Comparison of ENCODE assay signal across 8 cellular contexts in the genomic region with DNA sequence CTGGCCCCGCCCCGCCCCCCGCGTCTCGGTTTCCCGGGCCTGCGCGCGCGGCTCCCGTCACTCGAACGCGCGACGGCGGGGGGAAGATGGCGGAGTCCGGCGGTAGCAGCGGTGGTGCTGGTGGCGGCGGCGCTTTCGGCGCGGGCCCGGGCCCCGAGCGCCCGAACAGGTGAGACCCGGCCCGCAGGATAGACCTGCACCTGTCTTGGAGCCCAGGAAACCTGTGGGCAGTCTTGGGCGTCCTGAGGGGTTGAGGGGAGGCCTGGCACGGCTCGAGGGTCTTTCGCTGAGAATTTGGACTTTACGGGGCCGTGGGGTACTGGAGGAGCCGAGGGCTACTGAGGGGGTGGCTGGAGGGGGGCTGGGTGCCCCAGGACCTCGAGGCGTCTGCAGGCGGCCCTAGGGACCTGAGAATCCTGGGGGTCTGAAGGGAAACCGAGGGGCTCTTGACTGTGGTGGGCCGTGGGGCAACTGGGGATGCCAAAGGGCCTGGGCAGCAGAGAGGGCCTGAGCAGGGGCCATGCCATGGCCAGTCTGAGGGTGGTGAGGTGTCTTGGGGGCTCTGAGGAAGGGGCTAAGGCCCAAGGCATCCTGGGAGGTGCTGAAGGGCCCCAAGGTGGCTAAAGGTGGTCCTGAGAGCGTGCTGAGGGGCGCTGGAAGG. TPM values are rescaled to one million over a fixed set of nuclear protein-coding genes. Genes with fewer than 3 reads are reported as not detected.
DNase-seq lines count a peak whose midpoint lies in the region; ATAC-seq and TF ChIP-seq lines count a peak whose summit lies in the region.

TSS of gene KLHL26 (plus strand) at position 60 of the 661 bp plus-strand sequence. CDS start at position 87, 27 bp downstream.

- H3K36me3 ChIP-seq in BLaER1 treated with 17β-estradiol and CSF1 and Interleukin-3, amounts not matched to agents 10 nM and 100 nM: peaks cover 0 to 12% (median 9%) of the 10 kb centered on the region in 11 experiments; a peak in 7 of 22 replicates
- H3K36me3 ChIP-seq in KMS-11 (ENCODE audit: insufficient read depth): no peaks in the 10 kb centered on the region
- H3K36me3 ChIP-seq in colonic mucosa: no peaks in the 10 kb centered on the region

- H3K27ac ChIP-seq in BLaER1 treated with 17β-estradiol and CSF1 and Interleukin-3, amounts not matched to agents 10 nM and 100 nM: peak within 1 kb of the TSS; percentile 75 to 90 (median 87)
- H3K27ac ChIP-seq in KMS-11: peak within 1 kb of the TSS; percentile 32; the same call in 1 of the 2 replicates
- peak within 1 kb of the TSS; percentile 55 for H3K27ac ChIP-seq in colonic mucosa

- peak within 1 kb of the TSS; percentile 72 to 89 for H3K27ac Mint-ChIP-seq in natural killer cell treated with Interleukin-12 subunit alpha and Interleukin-12 subunit beta and Interleukin-15 and Interleukin-18, amount 100 ng/mL, for 72 hours

- no peak for ATAC-seq in natural killer cell treated with Interleukin-12 subunit alpha and Interleukin-12 subunit beta and Interleukin-15 and Interleukin-18, amount 100 ng/mL, for 72 hours
- no peak for ATAC-seq in HG03354 (IDR thresholded peaks at IDR 0.05; ENCODE audit: poor library complexity, severe bottlenecking, unreplicated experiment)
- no peak for ATAC-seq in HG03280 (IDR thresholded peaks at IDR 0.05; ENCODE audit: unreplicated experiment)

- peak within 1 kb of the TSS; percentile 71 for H2AFZ ChIP-seq in KMS-11 (ENCODE audit: low read depth)

- peak within 1 kb of the TSS; percentile 94 to 100 (median 99) for H3K4me2 ChIP-seq in BLaER1 treated with 17β-estradiol and CSF1 and Interleukin-3, amounts not matched to agents 10 nM and 100 nM
- peak within 1 kb of the TSS; percentile 88 for H3K4me2 ChIP-seq in KMS-11

- H3K79me2 ChIP-seq in KMS-11 (ENCODE audit: insufficient read depth, low read depth): peaks cover 9% of the 10 kb centered on the region; the same call in 1 of the 2 replicates

- H3K9ac ChIP-seq in BLaER1 treated with 17β-estradiol and CSF1 and Interleukin-3, amounts not matched to agents 10 nM and 100 nM: peak within 1 kb of the TSS; percentile 86 to 96 (median 92)
- H3K9ac ChIP-seq in KMS-11 (peak within 1 kb of the TSS; percentile 89), colonic mucosa (ENCODE audit: low read depth in 2 of 2, low read length in 2 of 2) (peak within 1 kb of the TSS; percentile 81 to 89)

- peak within 1 kb of the TSS; percentile 94 for H3K4me3 Mint-ChIP-seq in natural killer cell treated with Interleukin-12 subunit alpha and Interleukin-12 subunit beta and Interleukin-15 and Interleukin-18, amount 100 ng/mL, for 72 hours

- no peaks in the 10 kb centered on the region for H3K9me3 ChIP-seq in BLaER1 treated with 17β-estradiol and CSF1 and Interleukin-3, amounts not matched to agents 10 nM and 100 nM (replicated peaks in 1 of 11)
- no peaks in the 10 kb centered on the region for H3K9me3 ChIP-seq in colonic mucosa

- H3K27me3 Mint-ChIP-seq in natural killer cell treated with Interleukin-12 subunit alpha and Interleukin-12 subunit beta and Interleukin-15 and Interleukin-18, amount 100 ng/mL, for 72 hours: peaks cover 0 to 7% of the 10 kb centered on the region in 2 donors

- no peaks in the 10 kb centered on the region for H3K9me3 Mint-ChIP-seq in natural killer cell treated with Interleukin-12 subunit alpha and Interleukin-12 subunit beta and Interleukin-15 and Interleukin-18, amount 100 ng/mL, for 72 hours

- intact Hi-C loops in colonic mucosa (cut with DNase I): no loop called here

- no peak for TF ChIP-seq CTCF in KMS-11 (conservative IDR thresholded peaks at IDR 0.05; ENCODE audit: low read depth, low read length)
- no peak for TF ChIP-seq CTCF in colonic mucosa (IDR thresholded peaks at IDR 0.05)

- H3K4me1 Mint-ChIP-seq in natural killer cell treated with Interleukin-12 subunit alpha and Interleukin-12 subunit beta and Interleukin-15 and Interleukin-18, amount 100 ng/mL, for 72 hours (ENCODE audit: low read depth in 2 of 2): peaks cover 12 to 23% of the 10 kb centered on the region in 2 donors

- H4K20me1 ChIP-seq in BLaER1 treated with 17β-estradiol and CSF1 and Interleukin-3, amounts not matched to agents 10 nM and 100 nM: peaks cover 0 to 48% (median 7%) of the 10 kb centered on the region in 11 experiments; a peak in 9 of 22 replicates
- no peaks in the 10 kb centered on the region for H4K20me1 ChIP-seq in KMS-11 (ENCODE audit: insufficient read depth)

- H3K36me3 Mint-ChIP-seq in natural killer cell treated with Interleukin-12 subunit alpha and Interleukin-12 subunit beta and Interleukin-15 and Interleukin-18, amount 100 ng/mL, for 72 hours: no peaks in the 10 kb centered on the region

- H3K4me3 ChIP-seq in BLaER1 treated with 17β-estradiol and CSF1 and Interleukin-3, amounts not matched to agents 10 nM and 100 nM: peak within 1 kb of the TSS; percentile 72 to 98 (median 95)
- H3K4me3 ChIP-seq in KMS-11 (IDR thresholded peaks at IDR 0.05; ENCODE audit: insufficient read depth, low read depth, low read length): no peak within 1 kb of the TSS
- peak within 1 kb of the TSS; percentile 80 for H3K4me3 ChIP-seq in colonic mucosa

- peaks cover 15 to 46% (median 35%) of the 10 kb centered on the region in 10 experiments for H3K4me1 ChIP-seq in BLaER1 treated with 17β-estradiol and CSF1 and Interleukin-3, amounts not matched to agents 10 nM and 100 nM
- H3K4me1 ChIP-seq in KMS-11 (ENCODE audit: low read depth, poor library complexity, severe bottlenecking) (peaks cover 29% of the 10 kb centered on the region), colonic mucosa (peaks cover 4% of the 10 kb centered on the region)

- H3K27me3 ChIP-seq in BLaER1 treated with 17β-estradiol and CSF1 and Interleukin-3, amounts not matched to agents 10 nM and 100 nM: no peaks in the 10 kb centered on the region
- H3K27me3 ChIP-seq in KMS-11 (ENCODE audit: insufficient read depth, low read depth): no peaks in the 10 kb centered on the region; the same call in 1 of the 2 replicates
- H3K27me3 ChIP-seq in colonic mucosa: no peaks in the 10 kb centered on the region

- DNase-seq in colonic mucosa (no peak), NCI-H2107 treated with DMSO at 0.1 percent for 48 hours (lab: John Stamatoyannopoulos, UW; ENCODE audit: unreplicated experiment) (no peak), NCI-H2227 treated with DMSO at 0.1 percent for 48 hours (lab: John Stamatoyannopoulos, UW) (no peak)
- DNase-seq in natural killer cell treated with Interleukin-12 subunit alpha and Interleukin-12 subunit beta and Interleukin-15 and Interleukin-18, amount 100 ng/mL, for 72 hours (ENCODE audit: low spot score): no peak

RNA-seq across cellular contexts. Expression of gene KLHL26, which starts in this region (rescaled TPM):
- 10 to 100 TPM in 1 of 2 donors, 1 to 10 TPM in 1; 7.3 to 14.7 TPM for total RNA-seq in colonic mucosa
- 10 to 100 TPM; 11.6 to 18.3 TPM for total RNA-seq in natural killer cell treated with Interleukin-12 subunit alpha and Interleukin-12 subunit beta and Interleukin-15 and Interleukin-18, amount 100 ng/mL, for 72 hours

Comparison
In these comparisons a context has a peak if more than half of its experiments do, and no peak if none do; other contexts are left out.
1. H3K27ac ChIP-seq: peak in every context shown above with its lines; median percentile 87 in BLaER1 treated with 17β-estradiol and CSF1 and Interleukin-3, amounts not matched to agents 10 nM and 100 nM; 55 in colonic mucosa; 32 in KMS-11.